Comparison of ENCODE assay signal across 7 cellular contexts in the genomic region with DNA sequence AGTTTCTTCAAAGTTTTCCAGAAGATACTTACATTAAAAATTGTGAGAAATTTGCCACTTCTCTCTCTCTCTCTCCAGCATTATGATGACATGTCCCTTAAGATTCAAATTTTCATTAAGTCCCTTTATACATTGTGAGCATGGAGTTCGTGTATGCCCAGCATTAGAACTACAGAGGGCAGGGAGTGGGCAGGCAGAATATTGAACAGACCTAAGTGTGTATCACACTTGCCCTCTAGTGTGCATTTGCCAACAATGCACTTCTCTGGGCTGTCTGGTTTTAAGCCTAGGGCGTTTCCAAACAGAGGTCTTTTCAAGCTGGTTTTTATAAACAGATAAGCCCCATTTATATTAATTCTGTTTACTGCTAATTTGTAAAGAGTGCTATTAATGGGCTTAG. TPM values are rescaled to one million over a fixed set of nuclear protein-coding genes. Genes with fewer than 3 reads are reported as not detected.
A peak's percentile ranks its signal among the peaks of the same experiment; 100 is the strongest.
DNase-seq lines count a peak whose midpoint lies in the region; ATAC-seq, FAIRE-seq and TF ChIP-seq lines count a peak whose summit lies in the region.

No MANE protein-coding gene starts in this region.

- TF ChIP-seq CTCF in transverse colon (IDR thresholded peaks at IDR 0.05) = peak; percentile 30 to 45 (median 40)

- H3K27me3 ChIP-seq in transverse colon = no peaks in the 10 kb centered on the region

- TF ChIP-seq EP300 in transverse colon (IDR thresholded peaks at IDR 0.05; ENCODE audit: low read depth) = no peak

- no peak overlapping the region for H3K27ac ChIP-seq in transverse colon

- 2 to 14% methylated on average over 2 of the region's 2 CpGs for WGBS in transverse colon (ENCODE audit: low coverage in 1 of 2), 2 donors

- H3K9me3 ChIP-seq in transverse colon = no peaks in the 10 kb centered on the region

- FAIRE-seq in GM19239 (lab: Jason Lieb, UNC) = peak; percentile 40

- no peaks in the 10 kb centered on the region for H3K36me3 ChIP-seq in transverse colon

- H3K4me1 ChIP-seq in transverse colon = no peaks in the 10 kb centered on the region

- peak; percentile 70 for DNase-seq in EH (ENCODE audit: low read depth)
- peak; percentile 6 for DNase-seq in GM19239 (ENCODE audit: insufficient read length, low spot score)
- DNase-seq in NCI-H774 (lab: John Stamatoyannopoulos, UW) = peak; percentile 8
- DNase-seq in T47D (ENCODE audit: low read depth in 1 of 2, low spot score in 1 of 2) = peak; percentile 38 to 56
- DNase-seq in kidney tubule cell (ENCODE audit: low spot score) = peak; percentile 69
- peak; percentile 13 for DNase-seq in transverse colon

- in situ Hi-C loops in T47D (cut with HindIII; ENCODE audit: low pct_unique_long_range_greater_than_20kb, low sequenced_read_pairs) = no loop called here
- in situ Hi-C loops in transverse colon (cut with MboI; ENCODE audit: low pct_ligation_motif_present in 1 of 4, low pct_unique_long_range_greater_than_20kb in 1 of 4, low sequenced_read_pairs in 3 of 4) = no loop called here

- intact Hi-C loops in transverse colon (cut with DNase I; ENCODE audit: low total_unique reads) = no loop called here

- no peak for TF ChIP-seq POLR2A in transverse colon (IDR thresholded peaks at IDR 0.05)

- H3K4me3 ChIP-seq in transverse colon = no peak overlapping the region

- ATAC-seq in HG03097 (IDR thresholded peaks at IDR 0.05; ENCODE audit: low FRiP score, unreplicated experiment) = peak; percentile 96

RNA-seq across cellular contexts. Expression of a gene that starts 28.3 kb away (rescaled TPM):
- 10 to 100 TPM in 1 of 4 donors, 1 to 10 TPM in 3; 2.4 to 29.9 (median 5.2) TPM for total RNA-seq in transverse colon

Comparison
In these comparisons a context has a peak if more than half of its experiments do, and no peak if none do; other contexts are left out.
1. DNase-seq: peak in every context shown above with its lines; median percentile 70 in EH; 69 in kidney tubule cell; 47 in T47D; 13 in transverse colon; 8 in NCI-H774; 6 in GM19239.